ENCODE assay signal across 8 cellular contexts in the genomic region with DNA sequence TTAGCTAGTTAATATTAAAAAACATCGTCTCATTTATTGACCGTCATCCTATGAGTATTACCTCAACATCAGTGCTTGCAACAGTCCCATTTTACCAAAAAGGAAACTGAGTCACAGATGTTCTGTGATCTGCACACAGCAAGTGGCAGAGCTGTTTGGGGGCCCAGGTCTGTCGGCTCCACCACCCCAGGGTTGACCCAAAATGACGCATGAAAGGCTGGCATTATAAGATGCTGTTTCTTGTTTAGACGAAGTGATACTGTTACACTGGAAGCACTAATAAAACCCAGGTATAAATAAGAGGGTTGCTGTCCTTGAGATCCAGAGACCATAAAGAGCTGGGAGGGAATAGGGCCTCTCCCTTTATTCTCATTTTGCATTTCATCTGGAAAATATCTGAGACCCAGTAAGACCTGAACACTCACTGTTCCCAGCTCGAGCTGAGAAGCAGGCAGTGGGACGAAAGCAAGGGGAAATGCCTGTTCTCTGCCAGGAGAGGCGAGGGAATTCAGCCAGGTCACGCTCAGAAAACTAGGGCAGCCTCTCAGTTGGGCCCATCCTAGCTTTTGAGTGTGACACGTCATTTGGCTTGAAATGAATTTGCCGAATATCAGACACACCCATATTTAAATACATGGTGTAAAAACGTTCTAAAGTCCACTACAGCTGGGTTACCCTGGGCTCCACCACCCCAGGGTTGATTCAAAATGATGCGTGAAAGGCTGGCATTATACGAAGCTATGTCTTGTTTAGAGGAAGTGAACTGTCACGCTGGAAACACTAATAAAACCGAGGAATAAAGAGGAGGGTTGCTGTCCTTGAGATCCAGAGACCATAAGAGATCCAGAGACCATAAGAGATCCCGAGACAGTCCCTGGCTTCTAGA. TPM values are rescaled to one million over a fixed set of nuclear protein-coding genes. Genes with fewer than 3 reads are reported as not detected.
DNase-seq lines count a peak whose midpoint lies in the region; ATAC-seq lines count a peak whose summit lies in the region.

No MANE protein-coding gene starts in this region.

- H3K4me3 Mint-ChIP-seq in activated CD4-positive, alpha-beta T cell treated with anti-CD3 and anti-CD28 coated beads, Interleukin-2, amount 10 ng/mL, durations not matched to agents 24 days and 14 days: peak overlapping the region; percentile 28
- H3K4me3 Mint-ChIP-seq in activated T-helper 2 cell treated with anti-CD3 and anti-CD28 coated beads, Interferon-gamma antibody, Interleukin-2, Interleukin-4, amounts not matched to agents 10 μg/mL and 5 μg/mL and 100 μg/mL, durations not matched to agents 14 hours and 24 hours and 36 hours (ENCODE audit: low read depth): peak overlapping the region; percentile 33
- H3K4me3 Mint-ChIP-seq in stimulated activated naive B cell treated with anti-CD40 and anti-IgM and Interleukin-4, amounts not matched to agents 10 μg/mL and 1 μg/mL and 100 μg/mL, for 72 hours: peak overlapping the region; percentile 81 to 96

- H3K27ac ChIP-seq in iPS DF 6.9 (ENCODE audit: low read length): no peak overlapping the region

- H3K4me3 ChIP-seq in iPS DF 6.9 (ENCODE audit: low read length): peak overlapping the region; percentile 70; the same call in 1 of the 2 replicates

- intact Hi-C loops in activated CD4-positive, alpha-beta T cell treated with anti-CD3 and anti-CD28 coated beads, Interleukin-2, amount 10 ng/mL, durations not matched to agents 24 days and 14 days (cut with micrococcal nuclease): loop anchor here (5.0 to 10.0 kb wide), 2 partner anchors 238 to 360 kb away; a partner anchor contains a TSS
- intact Hi-C loops in activated T-helper 2 cell treated with anti-CD3 and anti-CD28 coated beads, Interferon-gamma antibody, Interleukin-2, Interleukin-4, amounts not matched to agents 10 μg/mL and 5 μg/mL and 100 μg/mL, durations not matched to agents 14 hours and 24 hours and 36 hours (cut with micrococcal nuclease): loop anchor here (5.0 to 10.0 kb wide), 5 partner anchors 58 to 728 kb away; a partner anchor contains a TSS

- no peaks in the 10 kb centered on the region for H3K9me3 ChIP-seq in iPS DF 6.9 (ENCODE audit: control insufficient read depth, insufficient read depth, low read length)

- peak; percentile 60 for DNase-seq in activated CD4-positive, alpha-beta T cell treated with anti-CD3 and anti-CD28 coated beads, Interleukin-2, amount 10 ng/mL, durations not matched to agents 24 days and 14 days
- no peak for DNase-seq in activated CD4-positive, alpha-beta T cell treated with anti-CD3 and anti-CD28 coated beads, Interleukin-2, amount 50 U/mL, for 48 hours
- no peak for DNase-seq in activated T-helper 2 cell treated with anti-CD3 and anti-CD28 coated beads, Interferon-gamma antibody, Interleukin-2, Interleukin-4, amounts not matched to agents 10 μg/mL and 5 μg/mL and 100 μg/mL, durations not matched to agents 14 hours and 24 hours and 36 hours (ENCODE audit: low spot score)
- DNase-seq in iPS DF 6.9 (ENCODE audit: low read depth, low spot score) (no peak), NCI-H2171 (lab: John Stamatoyannopoulos, UW) (no peak)
- no peak for DNase-seq in stimulated activated naive B cell treated with anti-CD40 and anti-IgM and Interleukin-4, amounts not matched to agents 10 μg/mL and 1 μg/mL and 100 μg/mL, for 72 hours
- DNase-seq in NK-92 treated with Interleukin-12 subunit alpha and Interleukin-12 subunit beta, amount 100 ng/mL, for 24 hours (lab: John Stamatoyannopoulos, UW): no peak

- H3K4me1 Mint-ChIP-seq in activated CD4-positive, alpha-beta T cell treated with anti-CD3 and anti-CD28 coated beads, Interleukin-2, amount 10 ng/mL, durations not matched to agents 24 days and 14 days: peaks cover 59% of the 10 kb centered on the region
- H3K4me1 Mint-ChIP-seq in activated T-helper 2 cell treated with anti-CD3 and anti-CD28 coated beads, Interferon-gamma antibody, Interleukin-2, Interleukin-4, amounts not matched to agents 10 μg/mL and 5 μg/mL and 100 μg/mL, durations not matched to agents 14 hours and 24 hours and 36 hours (ENCODE audit: low read depth): peaks cover 62% of the 10 kb centered on the region
- H3K4me1 Mint-ChIP-seq in stimulated activated naive B cell treated with anti-CD40 and anti-IgM and Interleukin-4, amounts not matched to agents 10 μg/mL and 1 μg/mL and 100 μg/mL, for 72 hours: peaks cover 39 to 74% of the 10 kb centered on the region in 2 donors

- peak overlapping the region; percentile 67 for H3K27ac Mint-ChIP-seq in activated CD4-positive, alpha-beta T cell treated with anti-CD3 and anti-CD28 coated beads, Interleukin-2, amount 10 ng/mL, durations not matched to agents 24 days and 14 days
- H3K27ac Mint-ChIP-seq in activated T-helper 2 cell treated with anti-CD3 and anti-CD28 coated beads, Interferon-gamma antibody, Interleukin-2, Interleukin-4, amounts not matched to agents 10 μg/mL and 5 μg/mL and 100 μg/mL, durations not matched to agents 14 hours and 24 hours and 36 hours: peak overlapping the region; percentile 15
- H3K27ac Mint-ChIP-seq in stimulated activated naive B cell treated with anti-CD40 and anti-IgM and Interleukin-4, amounts not matched to agents 10 μg/mL and 1 μg/mL and 100 μg/mL, for 72 hours: peak overlapping the region; percentile 85

- H3K4me1 ChIP-seq in iPS DF 6.9 (ENCODE audit: control insufficient read depth, insufficient read depth, low read length): no peaks in the 10 kb centered on the region; the same call in 1 of the 2 replicates

- ATAC-seq in stimulated activated naive B cell treated with anti-CD40 and anti-IgM and Interleukin-4, amounts not matched to agents 10 μg/mL and 1 μg/mL and 100 μg/mL, for 72 hours (replicated peaks): no peak
- no peak for ATAC-seq in HG02884 (IDR thresholded peaks at IDR 0.05; ENCODE audit: unreplicated experiment)

- no peaks in the 10 kb centered on the region for H3K27me3 Mint-ChIP-seq in activated CD4-positive, alpha-beta T cell treated with anti-CD3 and anti-CD28 coated beads, Interleukin-2, amount 10 ng/mL, durations not matched to agents 24 days and 14 days
- H3K27me3 Mint-ChIP-seq in activated T-helper 2 cell treated with anti-CD3 and anti-CD28 coated beads, Interferon-gamma antibody, Interleukin-2, Interleukin-4, amounts not matched to agents 10 μg/mL and 5 μg/mL and 100 μg/mL, durations not matched to agents 14 hours and 24 hours and 36 hours (ENCODE audit: low read depth): no peaks in the 10 kb centered on the region
- H3K27me3 Mint-ChIP-seq in stimulated activated naive B cell treated with anti-CD40 and anti-IgM and Interleukin-4, amounts not matched to agents 10 μg/mL and 1 μg/mL and 100 μg/mL, for 72 hours: no peaks in the 10 kb centered on the region

- H3K27me3 ChIP-seq in iPS DF 6.9 (ENCODE audit: control insufficient read depth, insufficient read depth, low read length): no peaks in the 10 kb centered on the region

- WGBS in iPS DF 6.9 (ENCODE audit: insufficient coverage, insufficient read length): no CpG with 5 or more reads among the region's 17 CpGs

- peaks cover 3% of the 10 kb centered on the region for H3K9me3 Mint-ChIP-seq in activated CD4-positive, alpha-beta T cell treated with anti-CD3 and anti-CD28 coated beads, Interleukin-2, amount 10 ng/mL, durations not matched to agents 24 days and 14 days
- peaks cover 3% of the 10 kb centered on the region for H3K9me3 Mint-ChIP-seq in activated T-helper 2 cell treated with anti-CD3 and anti-CD28 coated beads, Interferon-gamma antibody, Interleukin-2, Interleukin-4, amounts not matched to agents 10 μg/mL and 5 μg/mL and 100 μg/mL, durations not matched to agents 14 hours and 24 hours and 36 hours
- peaks cover 1 to 2% of the 10 kb centered on the region in 2 donors for H3K9me3 Mint-ChIP-seq in stimulated activated naive B cell treated with anti-CD40 and anti-IgM and Interleukin-4, amounts not matched to agents 10 μg/mL and 1 μg/mL and 100 μg/mL, for 72 hours

- peaks cover 40% of the 10 kb centered on the region for H3K36me3 Mint-ChIP-seq in activated CD4-positive, alpha-beta T cell treated with anti-CD3 and anti-CD28 coated beads, Interleukin-2, amount 10 ng/mL, durations not matched to agents 24 days and 14 days (ENCODE audit: low read depth)
- H3K36me3 Mint-ChIP-seq in activated T-helper 2 cell treated with anti-CD3 and anti-CD28 coated beads, Interferon-gamma antibody, Interleukin-2, Interleukin-4, amounts not matched to agents 10 μg/mL and 5 μg/mL and 100 μg/mL, durations not matched to agents 14 hours and 24 hours and 36 hours (ENCODE audit: low read depth): peaks cover 46% of the 10 kb centered on the region
- peaks cover 24 to 54% of the 10 kb centered on the region in 2 donors for H3K36me3 Mint-ChIP-seq in stimulated activated naive B cell treated with anti-CD40 and anti-IgM and Interleukin-4, amounts not matched to agents 10 μg/mL and 1 μg/mL and 100 μg/mL, for 72 hours

- H3K36me3 ChIP-seq in iPS DF 6.9 (ENCODE audit: control insufficient read depth, insufficient read depth, low read length): peaks cover 7% of the 10 kb centered on the region

RNA-seq across cellular contexts. Expression of a gene that starts 1.4 kb away (rescaled TPM):
- 41.4 and 42.5 TPM in 2 replicates for total RNA-seq in activated CD4-positive, alpha-beta T cell treated with anti-CD3 and anti-CD28 coated beads, Interleukin-2, amount 10 ng/mL, durations not matched to agents 24 days and 14 days
- 47.8 and 51.8 TPM in 2 replicates for total RNA-seq in activated T-helper 2 cell treated with anti-CD3 and anti-CD28 coated beads, Interferon-gamma antibody, Interleukin-2, Interleukin-4, amounts not matched to agents 10 μg/mL and 5 μg/mL and 100 μg/mL, durations not matched to agents 14 hours and 24 hours and 36 hours

RNA-seq across cellular contexts. Expression of a gene that starts 16.4 kb away (rescaled TPM):
- total RNA-seq in activated CD4-positive, alpha-beta T cell treated with anti-CD3 and anti-CD28 coated beads, Interleukin-2, amount 10 ng/mL, durations not matched to agents 24 days and 14 days: 18.2 and 20.5 TPM in 2 replicates
- 14.7 and 17.5 TPM in 2 replicates for total RNA-seq in activated T-helper 2 cell treated with anti-CD3 and anti-CD28 coated beads, Interferon-gamma antibody, Interleukin-2, Interleukin-4, amounts not matched to agents 10 μg/mL and 5 μg/mL and 100 μg/mL, durations not matched to agents 14 hours and 24 hours and 36 hours

RNA-seq across cellular contexts. Expression of a gene that starts 16.5 kb away (rescaled TPM):
- not detected in 2 replicates for total RNA-seq in activated CD4-positive, alpha-beta T cell treated with anti-CD3 and anti-CD28 coated beads, Interleukin-2, amount 10 ng/mL, durations not matched to agents 24 days and 14 days
- 0.32 TPM in 1 of 2 replicates, not detected in the other for total RNA-seq in activated T-helper 2 cell treated with anti-CD3 and anti-CD28 coated beads, Interferon-gamma antibody, Interleukin-2, Interleukin-4, amounts not matched to agents 10 μg/mL and 5 μg/mL and 100 μg/mL, durations not matched to agents 14 hours and 24 hours and 36 hours

RNA-seq across cellular contexts. Expression of a gene that starts 26.1 kb away (rescaled TPM):
- 18.9 and 19.6 TPM in 2 replicates for total RNA-seq in activated CD4-positive, alpha-beta T cell treated with anti-CD3 and anti-CD28 coated beads, Interleukin-2, amount 10 ng/mL, durations not matched to agents 24 days and 14 days
- total RNA-seq in activated T-helper 2 cell treated with anti-CD3 and anti-CD28 coated beads, Interferon-gamma antibody, Interleukin-2, Interleukin-4, amounts not matched to agents 10 μg/mL and 5 μg/mL and 100 μg/mL, durations not matched to agents 14 hours and 24 hours and 36 hours: 17.7 and 18.8 TPM in 2 replicates

Comparison
In these comparisons a context has a peak if more than half of its experiments do, and no peak if none do; other contexts are left out.
1. H3K27ac Mint-ChIP-seq: peak in every context shown above with its lines; median percentile 85 in stimulated activated naive B cell treated with anti-CD40 and anti-IgM and Interleukin-4, amounts not matched to agents 10 μg/mL and 1 μg/mL and 100 μg/mL, for 72 hours; 67 in activated CD4-positive, alpha-beta T cell treated with anti-CD3 and anti-CD28 coated beads, Interleukin-2, amount 10 ng/mL, durations not matched to agents 24 days and 14 days; 15 in activated T-helper 2 cell treated with anti-CD3 and anti-CD28 coated beads, Interferon-gamma antibody, Interleukin-2, Interleukin-4, amounts not matched to agents 10 μg/mL and 5 μg/mL and 100 μg/mL, durations not matched to agents 14 hours and 24 hours and 36 hours.
2. H3K4me3 Mint-ChIP-seq: peak in every context shown above with its lines; median percentile 88 in stimulated activated naive B cell treated with anti-CD40 and anti-IgM and Interleukin-4, amounts not matched to agents 10 μg/mL and 1 μg/mL and 100 μg/mL, for 72 hours; 33 in activated T-helper 2 cell treated with anti-CD3 and anti-CD28 coated beads, Interferon-gamma antibody, Interleukin-2, Interleukin-4, amounts not matched to agents 10 μg/mL and 5 μg/mL and 100 μg/mL, durations not matched to agents 14 hours and 24 hours and 36 hours; 28 in activated CD4-positive, alpha-beta T cell treated with anti-CD3 and anti-CD28 coated beads, Interleukin-2, amount 10 ng/mL, durations not matched to agents 24 days and 14 days.